8 cellular contexts compared by ENCODE assay signal in the genomic region with DNA sequence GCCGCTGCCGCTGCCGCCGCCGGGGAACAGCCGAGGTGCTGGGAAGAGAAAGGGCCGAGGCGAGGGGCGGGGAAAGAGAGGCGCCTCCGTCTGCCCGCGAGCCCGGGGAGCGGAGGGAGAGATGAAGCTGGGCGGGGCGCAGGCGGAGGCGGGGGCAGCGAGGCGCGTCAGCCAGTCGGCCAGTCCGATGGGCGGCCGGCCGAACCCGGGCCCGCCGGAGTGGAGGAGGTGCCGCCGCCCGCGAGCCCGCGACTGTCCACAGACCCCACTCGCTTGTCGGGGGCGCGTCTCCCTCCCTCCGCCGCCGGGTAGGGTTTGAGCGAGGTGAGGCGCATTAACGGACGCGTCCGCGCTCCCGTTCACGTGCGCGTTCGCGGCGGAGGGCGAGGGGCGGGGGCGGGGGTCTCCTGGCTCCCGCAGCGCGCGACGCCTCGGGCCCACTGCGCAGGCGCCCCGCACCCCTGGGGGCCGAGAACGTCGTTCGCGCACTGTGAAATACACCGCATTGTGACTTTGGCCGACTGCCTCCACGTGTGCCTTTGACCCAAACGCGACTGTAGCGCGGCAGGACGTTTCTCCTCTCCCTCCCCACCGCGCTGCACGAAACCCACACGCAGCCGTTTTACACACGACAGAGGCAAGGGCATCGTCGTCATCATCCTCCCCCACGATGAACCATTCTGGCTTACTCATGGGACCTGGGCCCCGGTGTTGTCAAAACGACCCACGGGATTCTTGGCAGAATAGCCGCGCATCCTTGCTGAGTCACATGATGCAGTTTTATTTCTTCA. TPM values are rescaled to one million over a fixed set of nuclear protein-coding genes. Genes with fewer than 3 reads are reported as not detected.
DNase-seq lines count a peak whose midpoint lies in the region; ATAC-seq and TF ChIP-seq lines count a peak whose summit lies in the region.

A gene (minus strand): TSS at position 92 of the 791 bp plus-strand sequence. CDS start 148 bp downstream, outside the sequence.

- BruUV-seq in A673 (replicated peaks; lab: Mats Ljungman, UMichigan) = no TSS peak

- TF ChIP-seq CTCF in A673 (conservative IDR thresholded peaks at IDR 0.05; ENCODE audit: low read depth, low read length) = no peak
- TF ChIP-seq CTCF in foreskin keratinocyte (conservative IDR thresholded peaks at IDR 0.05) = no peak
- no peak for TF ChIP-seq CTCF in osteoblast (IDR thresholded peaks at IDR 0.05; ENCODE audit: extremely low read depth, low read depth, low read length)
- TF ChIP-seq CTCF in upper lobe of right lung (IDR thresholded peaks at IDR 0.05) = no peak
- no peak for TF ChIP-seq CTCF in WERI-Rb-1 (IDR thresholded peaks at IDR 0.05; ENCODE audit: low read depth, low read length)

- H3K36me3 ChIP-seq in A673 (ENCODE audit: insufficient read depth, low read length, poor library complexity, severe bottlenecking) = no peaks in the 10 kb centered on the region
- H3K36me3 ChIP-seq in osteoblast (ENCODE audit: insufficient read depth, low read length) = no peaks in the 10 kb centered on the region
- H3K36me3 ChIP-seq in upper lobe of right lung = no peaks in the 10 kb centered on the region
- H3K36me3 ChIP-seq in WERI-Rb-1 = no peaks in the 10 kb centered on the region

- H3K4me3 Mint-ChIP-seq in activated T-cell treated with anti-CD3 and anti-CD28 coated beads, Interleukin-2, amount 50 U/mL, for 72 hours = peak within 1 kb of the TSS; percentile 85 to 90

- H3K79me2 ChIP-seq in osteoblast (ENCODE audit: insufficient read depth, low read length) = no peaks in the 10 kb centered on the region

- H3K27me3 ChIP-seq in A673 (replicated peaks; ENCODE audit: insufficient read depth, low read depth, low read length, poor library complexity) = no peaks in the 10 kb centered on the region
- H3K27me3 ChIP-seq in foreskin keratinocyte = no peaks in the 10 kb centered on the region
- no peaks in the 10 kb centered on the region for H3K27me3 ChIP-seq in osteoblast (ENCODE audit: insufficient read depth, low read length)
- H3K27me3 ChIP-seq in upper lobe of right lung = peaks cover 18% of the 10 kb centered on the region
- H3K27me3 ChIP-seq in WERI-Rb-1 (ENCODE audit: insufficient read depth, low read depth, severe bottlenecking) = peaks cover 34% of the 10 kb centered on the region

- H3K36me3 Mint-ChIP-seq in activated T-cell treated with anti-CD3 and anti-CD28 coated beads, Interleukin-2, amount 50 U/mL, for 72 hours (ENCODE audit: insufficient read depth in 2 of 2) = peaks cover 1 to 4% of the 10 kb centered on the region in 2 donors

- CTCF ChIA-PET in A673 (lab: Charles Lee) = interaction anchor here (0.7 kb wide), 1 partner anchor 9 kb away, joined by 3 read pairs; no protein-coding TSS in a partner anchor

- peak within 1 kb of the TSS; percentile 47 for H3K27ac ChIP-seq in A673 (ENCODE audit: low read depth, low read length, poor library complexity, severe bottlenecking)
- H3K27ac ChIP-seq in foreskin keratinocyte = peak within 1 kb of the TSS; percentile 74
- no peak within 1 kb of the TSS for H3K27ac ChIP-seq in osteoblast (ENCODE audit: low read depth, low read length)
- no peak within 1 kb of the TSS for H3K27ac ChIP-seq in upper lobe of right lung
- H3K27ac ChIP-seq in WERI-Rb-1 = no peak within 1 kb of the TSS

- peak within 1 kb of the TSS; percentile 60 for H3K4me3 ChIP-seq in A673 (ENCODE audit: low read depth, low read length, poor library complexity, severe bottlenecking)
- H3K4me3 ChIP-seq in osteoblast (ENCODE audit: insufficient read depth, low read length) = peak within 1 kb of the TSS; percentile 71
- peak within 1 kb of the TSS; percentile 49 for H3K4me3 ChIP-seq in upper lobe of right lung
- no peak within 1 kb of the TSS for H3K4me3 ChIP-seq in WERI-Rb-1 (ENCODE audit: low read depth, low read length)

- peaks cover 0 to 4% of the 10 kb centered on the region in 2 donors for H3K9me3 Mint-ChIP-seq in activated T-cell treated with anti-CD3 and anti-CD28 coated beads, Interleukin-2, amount 50 U/mL, for 72 hours

- H3K27me3 Mint-ChIP-seq in activated T-cell treated with anti-CD3 and anti-CD28 coated beads, Interleukin-2, amount 50 U/mL, for 72 hours (ENCODE audit: low read depth) = peaks cover 40% of the 10 kb centered on the region

- DNase-seq in A673 (ENCODE audit: low spot score) (peak; percentile 78), NCI-H69 (lab: John Stamatoyannopoulos, UW) (peak; percentile 34), foreskin keratinocyte (peak; percentile 36 to 53), osteoblast (ENCODE audit: insufficient read length, low spot score, missing footprints) (peak; percentile 87), upper lobe of right lung (peak; percentile 73), WERI-Rb-1 (no peak)
- DNase-seq in activated T-cell treated with anti-CD3 and anti-CD28 coated beads, Interleukin-2, amount 50 U/mL, for 72 hours = peak; percentile 68 to 74

- ATAC-seq in GM19372 (IDR thresholded peaks at IDR 0.05; ENCODE audit: low read depth, unreplicated experiment) (peak; percentile 84), foreskin keratinocyte (peak; percentile 93), upper lobe of right lung (peak; percentile 92)
- ATAC-seq in activated T-cell treated with anti-CD3 and anti-CD28 coated beads, Interleukin-2, amount 50 U/mL, for 72 hours (replicated peaks in 1 of 2) = peak; percentile 86 to 88

- peaks cover 12% of the 10 kb centered on the region for H3K4me1 Mint-ChIP-seq in activated T-cell treated with anti-CD3 and anti-CD28 coated beads, Interleukin-2, amount 50 U/mL, for 72 hours (ENCODE audit: low read depth)

- intact Hi-C loops in A673 (cut with micrococcal nuclease; ENCODE audit: unreplicated experiment) = no loop called here
- intact Hi-C loops in upper lobe of right lung (cut with DNase I) = no loop called here

- H2AFZ ChIP-seq in osteoblast (ENCODE audit: low read length) = peak within 1 kb of the TSS; percentile 70

- H3K9me3 ChIP-seq in A673 (ENCODE audit: low read depth, low read length, poor library complexity, severe bottlenecking) (no peaks in the 10 kb centered on the region), osteoblast (ENCODE audit: low read depth, low read length) (no peaks in the 10 kb centered on the region), upper lobe of right lung (no peaks in the 10 kb centered on the region), WERI-Rb-1 (ENCODE audit: severe bottlenecking) (peaks cover 7% of the 10 kb centered on the region)

- H3K4me2 ChIP-seq in osteoblast (ENCODE audit: insufficient read depth, low read length) = peak within 1 kb of the TSS; percentile 83

- H3K4me1 ChIP-seq in A673 (ENCODE audit: insufficient read depth, low read length, poor library complexity, severe bottlenecking) (no peaks in the 10 kb centered on the region), foreskin keratinocyte (no peaks in the 10 kb centered on the region), osteoblast (ENCODE audit: insufficient read depth, low read length) (no peaks in the 10 kb centered on the region), upper lobe of right lung (no peaks in the 10 kb centered on the region)

- H4K20me1 ChIP-seq in osteoblast (ENCODE audit: insufficient read depth, low read length) = no peaks in the 10 kb centered on the region

- POLR2A ChIA-PET in A673 (lab: Charles Lee; ENCODE audit: low non-redundant PET) = no interaction called here

- peak within 1 kb of the TSS; percentile 67 for H3K27ac Mint-ChIP-seq in activated T-cell treated with anti-CD3 and anti-CD28 coated beads, Interleukin-2, amount 50 U/mL, for 72 hours

RNA-seq across cellular contexts. Expression of the gene that starts here (rescaled TPM):
- 44.6 and 52.4 TPM in 2 replicates for total RNA-seq in A673 (2021)
- 1 to 10 TPM; 3.0 to 4.2 TPM for total RNA-seq in activated T-cell treated with anti-CD3 and anti-CD28 coated beads, Interleukin-2, amount 50 U/mL, for 72 hours
- 12.0 and 12.5 TPM in 2 replicates for total RNA-seq in foreskin keratinocyte
- 8.1 and 9.3 TPM in 2 replicates for polyA plus RNA-seq in foreskin keratinocyte
- 17.4 and 18.3 TPM in 2 replicates for total RNA-seq in osteoblast
- 0.64 TPM for total RNA-seq in upper lobe of right lung

Comparison
In these comparisons a context has a peak if more than half of its experiments do, and no peak if none do; other contexts are left out.
1. Peak in DNase-seq, ATAC-seq and H3K4me3 ChIP-seq in upper lobe of right lung; RNA of the gene not detected or under 1 TPM.
2. H3K27ac ChIP-seq: peak in A673 (single experiment) and foreskin keratinocyte (single experiment); none in osteoblast (single experiment), upper lobe of right lung (single experiment) and WERI-Rb-1 (single experiment).
3. Peak in every context shown above with its lines, with median percentiles within 50 percentile points of each other: ATAC-seq.